ENCODE assay signal across 31 cellular contexts in genomic region chr13:91100944-91101343, GRCh38.
"Had no signal": no experiment of that assay in that cellular context is flagged by ENCODE, and none has a peak within 500 bp of the region (broad histone marks: within the 10 kb centered on the region; RNA-seq: fewer than 3 reads in every experiment).

No MANE protein-coding gene starts in this region.

- H3K36me3 ChIP-seq: ascending aorta, cardiac muscle cell, colonic mucosa, esophagus squamous epithelium, gastroesophageal sphincter had no signal

- H3K27ac Mint-ChIP-seq: activated CD4-positive, alpha-beta memory T cell treated with anti-CD3 and anti-CD28 coated beads for 36 hours; activated CD4-positive, alpha-beta T cell treated with anti-CD3 and anti-CD28 coated beads for 36 hours; activated CD4-positive, alpha-beta T cell treated with anti-CD3 and anti-CD28 coated beads, Interleukin-2, amount 10 ng/mL, durations not matched to agents 24 days and 14 days; activated CD8-positive, alpha-beta memory T cell treated with anti-CD3 and anti-CD28 coated beads, Interleukin-2, amount 10 ng/mL, durations not matched to agents 7 days and 5 days; activated CD8-positive, alpha-beta T cell treated with anti-CD3 and anti-CD28 coated beads, Interleukin-2, amount 10 ng/mL, durations not matched to agents 7 days and 5 days; activated naive CD4-positive, alpha-beta T cell treated with anti-CD3 and anti-CD28 coated beads, Interleukin-2, amount 10 ng/mL, durations not matched to agents 7 days and 5 days; activated naive CD4-positive, alpha-beta T cell treated with anti-CD3 and anti-CD28 coated beads, Interleukin-2, amount 50 U/mL, for 72 hours; activated naive CD8-positive, alpha-beta T cell treated with anti-CD3 and anti-CD28 coated beads, Interleukin-2, amount 10 ng/mL, durations not matched to agents 7 days and 5 days; activated T-helper 1 cell treated with anti-CD3 and anti-CD28 coated beads, Interleukin-12 subunit alpha, Interleukin-12 subunit beta, Interleukin-2, Interleukin-4 antibody, amounts not matched to agents 30 ng/mL and 10 ng/mL and 1 ng/mL, durations not matched to agents 14 hours and 24 hours and 36 hours; brain had no signal

- H3K4me1 Mint-ChIP-seq: activated CD4-positive, alpha-beta T cell treated with anti-CD3 and anti-CD28 coated beads for 36 hours; activated CD4-positive, alpha-beta T cell treated with anti-CD3 and anti-CD28 coated beads, Interleukin-2, amount 10 ng/mL, durations not matched to agents 24 days and 14 days; activated CD8-positive, alpha-beta memory T cell treated with anti-CD3 and anti-CD28 coated beads, Interleukin-2, amount 10 ng/mL, durations not matched to agents 7 days and 5 days; activated naive CD4-positive, alpha-beta T cell treated with anti-CD3 and anti-CD28 coated beads, Interleukin-2, amount 10 ng/mL, durations not matched to agents 7 days and 5 days; activated naive CD8-positive, alpha-beta T cell treated with anti-CD3 and anti-CD28 coated beads, Interleukin-2, amount 10 ng/mL, durations not matched to agents 7 days and 5 days had no signal

- H3K4me3 ChIP-seq: ascending aorta, breast epithelium, cardiac muscle cell, colonic mucosa, esophagus squamous epithelium, gastroesophageal sphincter had no signal

- DNase-seq: activated CD4-positive, alpha-beta memory T cell treated with anti-CD3 and anti-CD28 coated beads for 36 hours; activated CD4-positive, alpha-beta T cell treated with anti-CD3 and anti-CD28 coated beads for 36 hours; activated CD4-positive, alpha-beta T cell treated with anti-CD3 and anti-CD28 coated beads, Interleukin-2, amount 10 ng/mL, durations not matched to agents 24 days and 14 days; activated CD4-positive, CD25-positive, alpha-beta regulatory T cell; activated CD4-positive, CD25-positive, alpha-beta regulatory T cell treated with anti-CD3 and anti-CD28 coated beads, Interleukin-2, amount 50 U/mL, for 72 hours; activated CD8-positive, alpha-beta memory T cell treated with anti-CD3 and anti-CD28 coated beads, Interleukin-2, amount 10 ng/mL, durations not matched to agents 7 days and 5 days; activated CD8-positive, alpha-beta memory T cell treated with anti-CD3 and anti-CD28 coated beads, Interleukin-2, amount 50 U/mL, for 4 hours; activated CD8-positive, alpha-beta T cell treated with anti-CD3 and anti-CD28 coated beads, Interleukin-2, amount 10 ng/mL, durations not matched to agents 7 days and 5 days; activated gamma-delta T cell; activated naive CD4-positive, alpha-beta T cell; activated naive CD4-positive, alpha-beta T cell treated with anti-CD3 and anti-CD28 coated beads, Interleukin-2, amount 10 ng/mL, durations not matched to agents 7 days and 5 days; activated naive CD8-positive, alpha-beta T cell treated with anti-CD3 and anti-CD28 coated beads, Interleukin-2, amount 10 ng/mL, durations not matched to agents 7 days and 5 days; activated T-cell treated with anti-CD3 and anti-CD28 coated beads, Interleukin-2, amount 50 U/mL, for 1 hour; activated T-cell treated with anti-CD3 and anti-CD28 coated beads, Interleukin-2, amount 50 U/mL, for 48 hours; central memory CD4-positive, alpha-beta T cell; cerebellar nuclear complex; colonic mucosa; effector CD8-positive, alpha-beta T cell; esophagus squamous epithelium; foreskin melanocyte; T-helper 2 cell had no signal

- H3K27me3 Mint-ChIP-seq: activated CD4-positive, alpha-beta memory T cell treated with anti-CD3 and anti-CD28 coated beads for 36 hours; activated CD4-positive, alpha-beta T cell treated with anti-CD3 and anti-CD28 coated beads for 36 hours; activated CD4-positive, alpha-beta T cell treated with anti-CD3 and anti-CD28 coated beads, Interleukin-2, amount 10 ng/mL, durations not matched to agents 24 days and 14 days; activated CD8-positive, alpha-beta memory T cell treated with anti-CD3 and anti-CD28 coated beads, Interleukin-2, amount 10 ng/mL, durations not matched to agents 7 days and 5 days; activated naive CD4-positive, alpha-beta T cell treated with anti-CD3 and anti-CD28 coated beads, Interleukin-2, amount 10 ng/mL, durations not matched to agents 7 days and 5 days; brain had no signal

- H3K9me3 Mint-ChIP-seq: activated CD4-positive, alpha-beta memory T cell treated with anti-CD3 and anti-CD28 coated beads for 36 hours; activated CD4-positive, alpha-beta T cell treated with anti-CD3 and anti-CD28 coated beads, Interleukin-2, amount 10 ng/mL, durations not matched to agents 24 days and 14 days; activated naive CD4-positive, alpha-beta T cell treated with anti-CD3 and anti-CD28 coated beads, Interleukin-2, amount 10 ng/mL, durations not matched to agents 7 days and 5 days; activated naive CD8-positive, alpha-beta T cell treated with anti-CD3 and anti-CD28 coated beads, Interleukin-2, amount 10 ng/mL, durations not matched to agents 7 days and 5 days; activated T-helper 1 cell treated with anti-CD3 and anti-CD28 coated beads, Interleukin-12 subunit alpha, Interleukin-12 subunit beta, Interleukin-2, Interleukin-4 antibody, amounts not matched to agents 30 ng/mL and 10 ng/mL and 1 ng/mL, durations not matched to agents 14 hours and 24 hours and 36 hours had no signal

- H3K36me3 Mint-ChIP-seq: activated CD4-positive, alpha-beta memory T cell treated with anti-CD3 and anti-CD28 coated beads for 36 hours; activated CD8-positive, alpha-beta memory T cell treated with anti-CD3 and anti-CD28 coated beads, Interleukin-2, amount 10 ng/mL, durations not matched to agents 7 days and 5 days; activated naive CD4-positive, alpha-beta T cell treated with anti-CD3 and anti-CD28 coated beads, Interleukin-2, amount 10 ng/mL, durations not matched to agents 7 days and 5 days; activated naive CD4-positive, alpha-beta T cell treated with anti-CD3 and anti-CD28 coated beads, Interleukin-2, amount 50 U/mL, for 72 hours; activated naive CD8-positive, alpha-beta T cell treated with anti-CD3 and anti-CD28 coated beads, Interleukin-2, amount 10 ng/mL, durations not matched to agents 7 days and 5 days; brain had no signal

- H3K4me3 Mint-ChIP-seq: activated CD4-positive, alpha-beta memory T cell treated with anti-CD3 and anti-CD28 coated beads for 36 hours; activated CD4-positive, alpha-beta T cell treated with anti-CD3 and anti-CD28 coated beads for 36 hours; activated CD4-positive, alpha-beta T cell treated with anti-CD3 and anti-CD28 coated beads, Interleukin-2, amount 10 ng/mL, durations not matched to agents 24 days and 14 days; activated CD8-positive, alpha-beta memory T cell treated with anti-CD3 and anti-CD28 coated beads, Interleukin-2, amount 10 ng/mL, durations not matched to agents 7 days and 5 days; activated CD8-positive, alpha-beta T cell treated with anti-CD3 and anti-CD28 coated beads, Interleukin-2, amount 10 ng/mL, durations not matched to agents 7 days and 5 days; activated naive CD4-positive, alpha-beta T cell treated with anti-CD3 and anti-CD28 coated beads, Interleukin-2, amount 10 ng/mL, durations not matched to agents 7 days and 5 days; activated naive CD8-positive, alpha-beta T cell treated with anti-CD3 and anti-CD28 coated beads, Interleukin-2, amount 10 ng/mL, durations not matched to agents 7 days and 5 days; activated T-helper 1 cell treated with anti-CD3 and anti-CD28 coated beads, Interleukin-12 subunit alpha, Interleukin-12 subunit beta, Interleukin-2, Interleukin-4 antibody, amounts not matched to agents 30 ng/mL and 10 ng/mL and 1 ng/mL, durations not matched to agents 14 hours and 24 hours and 36 hours; brain had no signal

- H3K27ac ChIP-seq: ascending aorta, breast epithelium, cardiac muscle cell, colonic mucosa, epithelial cell of prostate, esophagus squamous epithelium, gastroesophageal sphincter had no signal

- ATAC-seq: activated CD4-positive, alpha-beta T cell treated with anti-CD3 and anti-CD28 coated beads for 36 hours; activated CD8-positive, alpha-beta memory T cell treated with anti-CD3 and anti-CD28 coated beads, Interleukin-2, amount 10 ng/mL, durations not matched to agents 7 days and 5 days; activated CD8-positive, alpha-beta T cell treated with anti-CD3 and anti-CD28 coated beads, Interleukin-2, amount 10 ng/mL, durations not matched to agents 7 days and 5 days; activated naive CD4-positive, alpha-beta T cell treated with anti-CD3 and anti-CD28 coated beads, Interleukin-2, amount 50 U/mL, for 72 hours; gastroesophageal sphincter had no signal

- H3K9me3 ChIP-seq: ascending aorta, breast epithelium, colonic mucosa, esophagus squamous epithelium, gastroesophageal sphincter had no signal

- H3K4me1 ChIP-seq: ascending aorta, breast epithelium, colonic mucosa, esophagus squamous epithelium, gastroesophageal sphincter had no signal

- FAIRE-seq: endometrium, endothelial cell of umbilical vein had no signal

- H3K27me3 ChIP-seq: ascending aorta, breast epithelium, cardiac muscle cell, colonic mucosa, esophagus squamous epithelium had no signal
